Comparison of ENCODE assay signal across 7 cellular contexts in the genomic region with DNA sequence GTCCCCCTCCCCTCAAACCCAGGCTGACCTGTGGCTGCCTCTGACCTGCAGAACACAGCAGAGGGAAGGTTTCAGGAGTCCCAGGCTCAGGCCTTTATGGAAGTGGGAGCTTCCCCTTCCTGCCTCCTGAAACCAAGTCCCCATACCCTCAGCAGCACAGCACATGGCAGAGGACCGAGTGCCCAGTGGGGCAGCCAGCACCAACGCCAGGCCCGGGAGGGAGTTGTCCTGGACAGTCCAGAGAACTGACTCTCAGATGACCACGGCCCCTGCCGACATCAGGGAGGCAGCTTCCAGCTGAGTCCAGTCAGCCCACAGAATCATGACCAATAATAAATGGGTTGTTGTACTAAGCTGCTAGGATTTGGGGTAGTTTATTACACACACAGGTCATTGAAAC.
"Had no signal": no experiment of that assay in that cellular context is flagged by ENCODE, and none has a peak within 500 bp of the region (broad histone marks: within the 10 kb centered on the region; RNA-seq: fewer than 3 reads in every experiment).

No MANE protein-coding gene starts in this region.

- ATAC-seq: GM23338 had no signal

- DNase-seq: H9, HCEC 1CT, KBM-7 had no signal

- H3K27ac ChIP-seq: HL-60 had no signal

- FAIRE-seq: H1, H54 had no signal

- H3K4me3 ChIP-seq: GM23338 had no signal

- H2AFZ ChIP-seq: GM23338 had no signal

- H3K4me2 ChIP-seq: GM23338 had no signal
